1 cellular context compared by ENCODE assay signal in the genomic region with DNA sequence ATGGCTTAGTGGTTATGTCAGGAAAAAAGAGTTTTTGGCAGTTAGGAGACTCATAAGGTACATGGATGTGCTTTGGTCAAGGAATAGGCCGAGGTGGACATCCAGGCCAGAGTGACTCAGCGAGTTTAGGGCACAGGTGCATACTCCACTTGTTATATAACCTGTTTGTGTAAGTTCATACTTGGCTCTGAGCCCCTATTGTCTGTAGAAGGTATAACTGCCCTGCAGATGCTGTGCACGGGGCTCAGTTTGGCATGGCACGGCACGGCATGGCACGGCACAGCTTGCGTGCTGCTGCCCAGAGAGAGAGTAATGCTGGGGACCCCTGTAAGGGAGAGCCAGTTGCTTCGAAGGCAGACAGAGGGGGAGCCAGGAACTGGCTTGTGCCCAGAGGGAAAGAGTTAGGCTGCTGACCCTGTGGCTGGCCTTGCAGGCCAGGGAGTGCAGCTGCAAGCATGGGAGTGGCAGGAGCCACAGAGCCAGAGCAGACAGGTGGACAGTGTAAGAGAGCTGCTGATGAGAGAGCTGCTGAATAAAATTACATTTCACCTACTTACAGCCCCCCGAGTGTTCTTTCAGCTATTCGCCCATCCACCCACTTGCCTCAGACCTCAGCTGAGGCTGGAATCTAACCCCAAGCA.
TF ChIP-seq lines count a peak whose summit lies in the region.

No MANE protein-coding gene starts in this region.

TF ChIP-seq in GM23338, 12 proteins besides CTCF, POLR2A, EP300 and RAD21 (continued from another document):
- TF ChIP-seq, protein P1, sequence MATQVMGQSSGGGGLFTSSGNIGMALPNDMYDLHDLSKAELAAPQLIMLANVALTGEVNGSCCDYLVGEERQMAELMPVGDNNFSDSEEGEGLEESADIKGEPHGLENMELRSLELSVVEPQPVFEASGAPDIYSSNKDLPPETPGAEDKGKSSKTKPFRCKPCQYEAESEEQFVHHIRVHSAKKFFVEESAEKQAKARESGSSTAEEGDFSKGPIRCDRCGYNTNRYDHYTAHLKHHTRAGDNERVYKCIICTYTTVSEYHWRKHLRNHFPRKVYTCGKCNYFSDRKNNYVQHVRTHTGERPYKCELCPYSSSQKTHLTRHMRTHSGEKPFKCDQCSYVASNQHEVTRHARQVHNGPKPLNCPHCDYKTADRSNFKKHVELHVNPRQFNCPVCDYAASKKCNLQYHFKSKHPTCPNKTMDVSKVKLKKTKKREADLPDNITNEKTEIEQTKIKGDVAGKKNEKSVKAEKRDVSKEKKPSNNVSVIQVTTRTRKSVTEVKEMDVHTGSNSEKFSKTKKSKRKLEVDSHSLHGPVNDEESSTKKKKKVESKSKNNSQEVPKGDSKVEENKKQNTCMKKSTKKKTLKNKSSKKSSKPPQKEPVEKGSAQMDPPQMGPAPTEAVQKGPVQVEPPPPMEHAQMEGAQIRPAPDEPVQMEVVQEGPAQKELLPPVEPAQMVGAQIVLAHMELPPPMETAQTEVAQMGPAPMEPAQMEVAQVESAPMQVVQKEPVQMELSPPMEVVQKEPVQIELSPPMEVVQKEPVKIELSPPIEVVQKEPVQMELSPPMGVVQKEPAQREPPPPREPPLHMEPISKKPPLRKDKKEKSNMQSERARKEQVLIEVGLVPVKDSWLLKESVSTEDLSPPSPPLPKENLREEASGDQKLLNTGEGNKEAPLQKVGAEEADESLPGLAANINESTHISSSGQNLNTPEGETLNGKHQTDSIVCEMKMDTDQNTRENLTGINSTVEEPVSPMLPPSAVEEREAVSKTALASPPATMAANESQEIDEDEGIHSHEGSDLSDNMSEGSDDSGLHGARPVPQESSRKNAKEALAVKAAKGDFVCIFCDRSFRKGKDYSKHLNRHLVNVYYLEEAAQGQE (IDR thresholded peaks at IDR 0.05; ENCODE audit: unreplicated experiment): no peak
- TF ChIP-seq NANOG (IDR thresholded peaks at IDR 0.05; ENCODE audit: borderline replicate concordance) (no peak), EZH2phosphoT487 (IDR thresholded peaks at IDR 0.05; ENCODE audit: unreplicated experiment) (no peak), EZH2 (IDR thresholded peaks at IDR 0.05; ENCODE audit: low read depth, unreplicated experiment) (no peak), JUNB (IDR thresholded peaks at IDR 0.05; ENCODE audit: unreplicated experiment) (no peak), ZNF114 (CRISPR knock-in tag; IDR thresholded peaks at IDR 0.05) (no peak), STAT1 (IDR thresholded peaks at IDR 0.05; ENCODE audit: unreplicated experiment) (no peak), CREB1 (CRISPR knock-in tag; IDR thresholded peaks at IDR 0.05; ENCODE audit: low read depth) (no peak)
- TF ChIP-seq, protein P2, sequence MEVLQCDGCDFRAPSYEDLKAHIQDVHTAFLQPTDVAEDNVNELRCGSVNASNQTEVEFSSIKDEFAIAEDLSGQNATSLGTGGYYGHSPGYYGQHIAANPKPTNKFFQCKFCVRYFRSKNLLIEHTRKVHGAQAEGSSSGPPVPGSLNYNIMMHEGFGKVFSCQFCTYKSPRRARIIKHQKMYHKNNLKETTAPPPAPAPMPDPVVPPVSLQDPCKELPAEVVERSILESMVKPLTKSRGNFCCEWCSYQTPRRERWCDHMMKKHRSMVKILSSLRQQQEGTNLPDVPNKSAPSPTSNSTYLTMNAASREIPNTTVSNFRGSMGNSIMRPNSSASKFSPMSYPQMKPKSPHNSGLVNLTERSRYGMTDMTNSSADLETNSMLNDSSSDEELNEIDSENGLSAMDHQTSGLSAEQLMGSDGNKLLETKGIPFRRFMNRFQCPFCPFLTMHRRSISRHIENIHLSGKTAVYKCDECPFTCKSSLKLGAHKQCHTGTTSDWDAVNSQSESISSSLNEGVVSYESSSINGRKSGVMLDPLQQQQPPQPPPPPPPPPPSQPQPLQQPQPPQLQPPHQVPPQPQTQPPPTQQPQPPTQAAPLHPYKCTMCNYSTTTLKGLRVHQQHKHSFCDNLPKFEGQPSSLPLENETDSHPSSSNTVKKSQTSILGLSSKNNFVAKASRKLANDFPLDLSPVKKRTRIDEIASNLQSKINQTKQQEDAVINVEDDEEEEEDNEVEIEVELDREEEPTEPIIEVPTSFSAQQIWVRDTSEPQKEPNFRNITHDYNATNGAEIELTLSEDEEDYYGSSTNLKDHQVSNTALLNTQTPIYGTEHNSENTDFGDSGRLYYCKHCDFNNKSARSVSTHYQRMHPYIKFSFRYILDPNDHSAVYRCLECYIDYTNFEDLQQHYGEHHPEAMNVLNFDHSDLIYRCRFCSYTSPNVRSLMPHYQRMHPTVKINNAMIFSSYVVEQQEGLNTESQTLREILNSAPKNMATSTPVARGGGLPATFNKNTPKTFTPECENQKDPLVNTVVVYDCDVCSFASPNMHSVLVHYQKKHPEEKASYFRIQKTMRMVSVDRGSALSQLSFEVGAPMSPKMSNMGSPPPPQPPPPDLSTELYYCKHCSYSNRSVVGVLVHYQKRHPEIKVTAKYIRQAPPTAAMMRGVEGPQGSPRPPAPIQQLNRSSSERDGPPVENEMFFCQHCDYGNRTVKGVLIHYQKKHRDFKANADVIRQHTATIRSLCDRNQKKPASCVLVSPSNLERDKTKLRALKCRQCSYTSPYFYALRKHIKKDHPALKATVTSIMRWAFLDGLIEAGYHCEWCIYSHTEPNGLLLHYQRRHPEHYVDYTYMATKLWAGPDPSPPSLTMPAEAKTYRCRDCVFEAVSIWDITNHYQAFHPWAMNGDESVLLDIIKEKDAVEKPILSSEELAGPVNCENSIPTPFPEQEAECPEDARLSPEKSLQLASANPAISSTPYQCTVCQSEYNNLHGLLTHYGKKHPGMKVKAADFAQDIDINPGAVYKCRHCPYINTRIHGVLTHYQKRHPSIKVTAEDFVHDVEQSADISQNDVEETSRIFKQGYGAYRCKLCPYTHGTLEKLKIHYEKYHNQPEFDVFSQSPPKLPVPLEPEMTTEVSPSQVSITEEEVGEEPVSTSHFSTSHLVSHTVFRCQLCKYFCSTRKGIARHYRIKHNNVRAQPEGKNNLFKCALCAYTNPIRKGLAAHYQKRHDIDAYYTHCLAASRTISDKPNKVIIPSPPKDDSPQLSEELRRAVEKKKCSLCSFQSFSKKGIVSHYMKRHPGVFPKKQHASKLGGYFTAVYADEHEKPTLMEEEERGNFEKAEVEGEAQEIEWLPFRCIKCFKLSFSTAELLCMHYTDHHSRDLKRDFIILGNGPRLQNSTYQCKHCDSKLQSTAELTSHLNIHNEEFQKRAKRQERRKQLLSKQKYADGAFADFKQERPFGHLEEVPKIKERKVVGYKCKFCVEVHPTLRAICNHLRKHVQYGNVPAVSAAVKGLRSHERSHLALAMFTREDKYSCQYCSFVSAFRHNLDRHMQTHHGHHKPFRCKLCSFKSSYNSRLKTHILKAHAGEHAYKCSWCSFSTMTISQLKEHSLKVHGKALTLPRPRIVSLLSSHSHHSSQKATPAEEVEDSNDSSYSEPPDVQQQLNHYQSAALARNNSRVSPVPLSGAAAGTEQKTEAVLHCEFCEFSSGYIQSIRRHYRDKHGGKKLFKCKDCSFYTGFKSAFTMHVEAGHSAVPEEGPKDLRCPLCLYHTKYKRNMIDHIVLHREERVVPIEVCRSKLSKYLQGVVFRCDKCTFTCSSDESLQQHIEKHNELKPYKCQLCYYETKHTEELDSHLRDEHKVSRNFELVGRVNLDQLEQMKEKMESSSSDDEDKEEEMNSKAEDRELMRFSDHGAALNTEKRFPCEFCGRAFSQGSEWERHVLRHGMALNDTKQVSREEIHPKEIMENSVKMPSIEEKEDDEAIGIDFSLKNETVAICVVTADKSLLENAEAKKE (CRISPR knock-in tag; IDR thresholded peaks at IDR 0.05): no peak
